ENCODE assay signal across 1 cellular context in the genomic region with DNA sequence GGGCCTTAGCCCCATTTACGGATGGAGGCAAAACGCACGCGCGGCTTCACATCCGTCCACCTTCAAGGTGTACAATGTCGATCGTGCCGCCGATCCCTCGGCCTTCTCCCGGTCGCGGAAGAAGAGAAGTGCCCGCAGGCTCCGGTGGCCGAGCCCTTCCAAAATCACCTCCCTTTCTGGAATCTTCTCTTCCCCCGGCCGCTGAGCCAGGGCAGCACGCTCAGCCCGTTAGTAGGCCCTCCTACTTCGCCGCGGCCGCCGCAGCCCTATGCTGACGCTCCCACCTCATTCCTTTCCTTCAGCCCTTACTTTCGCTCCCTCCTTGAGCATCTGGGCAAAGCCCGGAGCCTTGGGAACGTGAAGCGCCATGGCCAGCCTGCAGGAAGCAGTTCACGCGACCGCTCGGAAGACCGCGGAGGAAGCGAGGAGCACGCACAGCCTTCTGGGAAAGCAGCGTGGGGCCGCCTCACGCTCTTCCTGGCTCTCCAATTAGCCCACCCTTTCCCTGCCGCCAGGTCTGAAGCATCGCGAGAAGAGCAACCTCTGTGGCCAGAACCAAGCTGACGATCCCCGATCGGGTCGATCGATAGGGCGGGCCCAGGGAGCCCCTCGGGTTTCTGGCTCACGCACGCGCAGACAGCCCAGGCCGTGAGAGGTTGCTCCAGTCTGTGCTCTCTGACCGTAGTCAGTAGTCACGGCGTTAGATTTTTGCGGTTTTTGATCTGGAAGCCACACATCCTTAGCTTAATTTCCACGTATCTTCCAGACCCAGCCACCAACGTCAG.
TF ChIP-seq lines count a peak whose summit lies in the region.

Gene CCT8, minus strand, starts transcription at position 427 of the 785 bp plus-strand sequence. Its CDS starts 58 bp downstream, at position 369.

TF ChIP-seq in HepG2, 621 proteins besides CTCF, POLR2A, EP300 and RAD21 (continued from another document and continues in another):
- TF ChIP-seq, protein P1, sequence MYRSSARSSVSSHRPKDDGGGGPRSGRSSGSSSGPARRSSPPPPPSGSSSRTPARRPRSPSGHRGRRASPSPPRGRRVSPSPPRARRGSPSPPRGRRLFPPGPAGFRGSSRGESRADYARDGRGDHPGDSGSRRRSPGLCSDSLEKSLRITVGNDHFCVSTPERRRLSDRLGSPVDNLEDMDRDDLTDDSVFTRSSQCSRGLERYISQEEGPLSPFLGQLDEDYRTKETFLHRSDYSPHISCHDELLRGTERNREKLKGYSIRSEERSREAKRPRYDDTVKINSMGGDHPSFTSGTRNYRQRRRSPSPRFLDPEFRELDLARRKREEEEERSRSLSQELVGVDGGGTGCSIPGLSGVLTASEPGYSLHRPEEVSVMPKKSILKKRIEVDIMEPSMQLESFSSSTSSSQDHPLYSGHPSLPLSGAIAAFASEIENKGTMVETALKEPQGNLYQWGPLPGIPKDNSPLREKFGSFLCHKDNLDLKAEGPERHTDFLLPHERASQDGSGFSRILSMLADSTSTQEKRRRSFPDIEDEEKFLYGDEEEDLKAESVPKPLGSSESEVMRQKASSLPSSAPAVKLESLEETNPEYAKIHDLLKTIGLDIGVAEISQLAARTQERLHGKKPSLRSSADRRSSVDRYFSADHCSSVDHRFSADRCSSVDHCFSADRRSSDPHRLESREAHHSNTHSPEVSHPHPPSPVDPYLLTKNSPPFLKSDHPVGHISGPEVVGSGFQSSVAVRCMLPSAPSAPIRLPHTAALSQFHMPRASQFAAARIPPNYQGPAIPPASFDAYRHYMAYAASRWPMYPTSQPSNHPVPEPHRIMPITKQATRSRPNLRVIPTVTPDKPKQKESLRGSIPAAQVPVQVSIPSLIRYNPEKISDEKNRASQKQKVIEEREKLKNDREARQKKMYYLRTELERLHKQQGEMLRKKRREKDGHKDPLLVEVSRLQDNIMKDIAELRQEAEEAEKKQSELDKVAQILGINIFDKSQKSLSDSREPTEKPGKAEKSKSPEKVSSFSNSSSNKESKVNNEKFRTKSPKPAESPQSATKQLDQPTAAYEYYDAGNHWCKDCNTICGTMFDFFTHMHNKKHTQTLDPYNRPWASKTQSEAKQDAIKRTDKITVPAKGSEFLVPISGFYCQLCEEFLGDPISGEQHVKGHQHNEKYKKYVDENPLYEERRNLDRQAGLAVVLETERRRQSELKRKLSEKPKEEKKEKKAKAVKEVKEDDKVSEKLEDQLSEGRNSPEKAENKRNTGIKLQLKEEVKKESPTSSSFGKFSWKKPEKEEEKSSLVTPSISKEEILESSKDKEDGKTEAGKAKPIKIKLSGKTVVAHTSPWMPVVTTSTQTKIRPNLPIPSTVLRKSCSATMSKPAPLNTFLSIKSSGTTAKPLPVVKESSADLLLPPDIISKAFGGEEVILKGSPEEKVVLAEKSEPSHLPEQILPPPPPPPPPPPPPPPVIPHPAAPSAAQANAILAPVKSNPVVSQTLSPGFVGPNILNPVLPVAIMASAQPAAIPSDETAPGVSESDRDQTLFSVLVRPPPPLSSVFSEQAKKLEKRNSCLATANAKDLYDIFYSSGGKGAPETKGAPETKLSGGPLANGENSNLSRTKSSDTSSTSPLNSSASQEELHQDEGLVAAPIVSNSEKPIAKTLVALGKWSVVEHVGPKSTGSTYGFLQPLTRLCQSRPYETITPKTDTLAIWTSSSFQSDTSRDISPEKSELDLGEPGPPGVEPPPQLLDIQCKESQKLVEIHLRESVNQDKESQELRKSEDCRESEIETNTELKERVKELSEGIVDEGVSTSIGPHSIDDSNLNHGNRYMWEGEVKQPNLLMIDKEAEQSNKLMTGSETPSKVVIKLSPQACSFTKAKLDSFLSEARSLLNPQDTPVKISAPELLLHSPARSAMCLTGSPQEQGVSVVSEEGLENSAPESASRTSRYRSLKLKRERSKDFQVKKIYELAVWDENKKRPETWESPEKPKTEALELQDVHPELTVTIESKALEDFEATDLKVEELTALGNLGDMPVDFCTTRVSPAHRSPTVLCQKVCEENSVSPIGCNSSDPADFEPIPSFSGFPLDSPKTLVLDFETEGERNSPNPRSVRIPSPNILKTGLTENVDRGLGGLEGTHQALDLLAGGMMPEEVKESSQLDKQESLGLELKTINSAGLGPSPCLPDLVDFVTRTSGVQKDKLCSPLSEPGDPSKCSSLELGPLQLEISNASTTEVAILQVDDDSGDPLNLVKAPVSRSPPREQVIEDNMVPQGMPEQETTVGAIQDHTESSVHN (CRISPR knock-in tag; IDR thresholded peaks at IDR 0.05), result peak; percentile 61; the same call in 1 of the 2 replicates
- TF ChIP-seq GPN1 (CRISPR knock-in tag; IDR thresholded peaks at IDR 0.05; ENCODE audit: borderline replicate concordance), result no peak
- no peak for TF ChIP-seq NCOA5 (CRISPR knock-in tag; IDR thresholded peaks at IDR 0.05)
- peak; percentile 77; the same call in 1 of the 2 replicates for TF ChIP-seq SRY (CRISPR knock-in tag; IDR thresholded peaks at IDR 0.05)
- 0 out of 2 replicates have a peak, but pooled peaks have one; percentile 64 for TF ChIP-seq ZNF577 (CRISPR knock-in tag; IDR thresholded peaks at IDR 0.05; ENCODE audit: borderline replicate concordance, low read depth)
- peak; percentile 86; the same call in 1 of the 2 replicates for TF ChIP-seq PREB (CRISPR knock-in tag; IDR thresholded peaks at IDR 0.05)
- no peak for TF ChIP-seq SKIL (CRISPR knock-in tag; IDR thresholded peaks at IDR 0.05; ENCODE audit: borderline replicate concordance)
- TF ChIP-seq REXO4 (CRISPR knock-in tag; IDR thresholded peaks at IDR 0.05; ENCODE audit: borderline replicate concordance), result peak; percentile 73; the same call in 1 of the 2 replicates
- TF ChIP-seq MXD3 (CRISPR knock-in tag; IDR thresholded peaks at IDR 0.05), result peak; percentile 84
- peak; percentile 76 for TF ChIP-seq GATA4 (IDR thresholded peaks at IDR 0.05; ENCODE audit: borderline replicate concordance, low read depth)
- TF ChIP-seq ZBTB37 (CRISPR knock-in tag; IDR thresholded peaks at IDR 0.05), result no peak
- no peak for TF ChIP-seq THYN1 (CRISPR knock-in tag; IDR thresholded peaks at IDR 0.05; ENCODE audit: borderline replicate concordance, low read depth)
- peak; percentile 36; the same call in 1 of the 2 replicates for TF ChIP-seq ZNF317 (CRISPR knock-in tag; IDR thresholded peaks at IDR 0.05)
- TF ChIP-seq ZNF576 (CRISPR knock-in tag; IDR thresholded peaks at IDR 0.05), result 0 out of 2 replicates have a peak, but pooled peaks have one; percentile 14
- TF ChIP-seq, protein P2, sequence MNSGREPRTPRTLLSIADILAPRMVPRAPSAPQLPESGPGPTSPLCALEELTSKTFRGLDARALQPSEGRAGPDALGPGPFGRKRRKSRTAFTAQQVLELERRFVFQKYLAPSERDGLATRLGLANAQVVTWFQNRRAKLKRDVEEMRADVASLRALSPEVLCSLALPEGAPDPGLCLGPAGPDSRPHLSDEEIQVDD (CRISPR knock-in tag; IDR thresholded peaks at IDR 0.05; ENCODE audit: borderline replicate concordance), result no peak
- peak; percentile 86; the same call in 1 of the 2 replicates for TF ChIP-seq MYPOP (CRISPR knock-in tag; IDR thresholded peaks at IDR 0.05)
- peak; percentile 34; the same call in 1 of the 2 replicates for TF ChIP-seq FOSL2 (CRISPR knock-in tag; IDR thresholded peaks at IDR 0.05)
- TF ChIP-seq ETV5 (CRISPR knock-in tag; IDR thresholded peaks at IDR 0.05; ENCODE audit: borderline replicate concordance), result peak; percentile 74; the same call in 1 of the 2 replicates
- TF ChIP-seq ZNF512B (CRISPR knock-in tag; IDR thresholded peaks at IDR 0.05; ENCODE audit: borderline replicate concordance), result no peak
- TF ChIP-seq EZH2 (conservative IDR thresholded peaks at IDR 0.05; ENCODE audit: low read depth, low read length), result no peak
- TF ChIP-seq HNRNPUL1 (IDR thresholded peaks at IDR 0.05; ENCODE audit: low read depth, low read length), result no peak
- peak; percentile 96 for TF ChIP-seq ZNF652 (CRISPR knock-in tag; IDR thresholded peaks at IDR 0.05; ENCODE audit: borderline replicate concordance, low read depth)
- no peak for TF ChIP-seq RAD51 (IDR thresholded peaks at IDR 0.05; ENCODE audit: borderline replicate concordance)
- no peak for TF ChIP-seq MAFG (CRISPR knock-in tag; IDR thresholded peaks at IDR 0.05)
- TF ChIP-seq ZNF234 (CRISPR knock-in tag; conservative IDR thresholded peaks at IDR 0.05), result no peak
- no peak for TF ChIP-seq ZNF180 (CRISPR knock-in tag; IDR thresholded peaks at IDR 0.05; ENCODE audit: borderline replicate concordance, low read depth)
- TF ChIP-seq XBP1 (CRISPR knock-in tag; IDR thresholded peaks at IDR 0.05), result no peak
- peak; percentile 47; the same call in 1 of the 2 replicates for TF ChIP-seq ZNF746 (CRISPR knock-in tag; IDR thresholded peaks at IDR 0.05)
- TF ChIP-seq KDM5A (IDR thresholded peaks at IDR 0.05; ENCODE audit: borderline replicate concordance, low read length), result peak; percentile 84
- no peak for TF ChIP-seq HOXA9 (CRISPR knock-in tag; IDR thresholded peaks at IDR 0.05; ENCODE audit: borderline replicate concordance)
